Comparison of ENCODE assay signal across 15 cellular contexts in genomic region chr14:58104808-58105207, GRCh38. TPM values are rescaled to one million over a fixed set of nuclear protein-coding genes. Genes with fewer than 3 reads are reported as not detected.
A peak's percentile ranks its signal among the peaks of the same experiment; 100 is the strongest.
DNase-seq lines count a peak whose midpoint lies in the region; ATAC-seq and FAIRE-seq lines count a peak whose summit lies in the region.
"Had no signal": no experiment of that assay in that cellular context is flagged by ENCODE, and none has a peak within 500 bp of the region (broad histone marks: within the 10 kb centered on the region; RNA-seq: fewer than 3 reads in every experiment).

No MANE protein-coding gene starts in this region.

- DNase-seq in NCI-H748 (lab: John Stamatoyannopoulos, UW; ENCODE audit: unreplicated experiment): peak; percentile 33
- DNase-seq in NCI-H748 treated with DMSO at 0.1 percent for 48 hours (lab: John Stamatoyannopoulos, UW): no peak
- DNase-seq in amniotic epithelial cell (ENCODE audit: low read depth): peak; percentile 39
- DNase-seq in glomerular visceral epithelial cell (ENCODE audit: extremely low spot score): peak; percentile 21
- DNase-seq in urothelium cell line (ENCODE audit: low spot score): peak; percentile 37
- DNase-seq in mesendoderm: no peak
- DNase-seq in NCI-H1436 (lab: John Stamatoyannopoulos, UW): no peak
- DNase-seq: activated naive CD4-positive, alpha-beta T cell treated with anti-CD3 and anti-CD28 coated beads, Interleukin-2, amount 10 ng/mL, durations not matched to agents 7 days and 5 days; hypothalamus; MM.1S; NCI-H345; psoas muscle had no signal

- ATAC-seq in HG02884 (IDR thresholded peaks at IDR 0.05; ENCODE audit: unreplicated experiment): no peak
- ATAC-seq: psoas muscle had no signal

- no peak overlapping the region for H4K5ac ChIP-seq in mesendoderm (ENCODE audit: low read length)

- H3K4me2 ChIP-seq in mesendoderm (ENCODE audit: low read length): no peak overlapping the region

- no peak overlapping the region for H3K18ac ChIP-seq in mesendoderm (ENCODE audit: low read length)

- H3K56ac ChIP-seq in mesendoderm (ENCODE audit: low read length): no peak overlapping the region

- no peak overlapping the region for H3K27ac ChIP-seq in mesendoderm (ENCODE audit: low read depth, low read length)
- H3K27ac ChIP-seq: psoas muscle, suprapubic skin had no signal

- H2BK120ac ChIP-seq in mesendoderm (ENCODE audit: low read depth, low read length): no peak overlapping the region

- no peak overlapping the region for H2BK5ac ChIP-seq in mesendoderm (ENCODE audit: low read length)

- H3K79me1 ChIP-seq in mesendoderm (ENCODE audit: low read length): no peaks in the 10 kb centered on the region

- no peaks in the 10 kb centered on the region for H3K79me2 ChIP-seq in mesendoderm (ENCODE audit: control insufficient read depth, insufficient read depth, low read length)

- H3K23ac ChIP-seq in mesendoderm (ENCODE audit: low read length): no peak overlapping the region

- no peak for FAIRE-seq in urothelium cell line (lab: Jason Lieb, UNC)
- FAIRE-seq: A204.1 had no signal

- no peak overlapping the region for H3K4me3 ChIP-seq in mesendoderm (ENCODE audit: low read length)
- H3K4me3 ChIP-seq: psoas muscle, suprapubic skin had no signal

- H2AK5ac ChIP-seq in mesendoderm (ENCODE audit: low read length): no peak overlapping the region

- no peaks in the 10 kb centered on the region for H3K36me3 ChIP-seq in mesendoderm (ENCODE audit: control insufficient read depth, insufficient read depth, low read length)
- H3K36me3 ChIP-seq: suprapubic skin had no signal

- H3K4ac ChIP-seq in mesendoderm (ENCODE audit: low read depth, low read length): no peak overlapping the region

- H3K9ac ChIP-seq in mesendoderm (ENCODE audit: low read length): no peak overlapping the region

- WGBS in mesendoderm (ENCODE audit: extremely low coverage, insufficient coverage, low lambda C conversion rate): no CpG with 5 or more reads among the region's 2 CpGs

- no peak overlapping the region for H4K8ac ChIP-seq in mesendoderm (ENCODE audit: low read depth, low read length)

- H3K27me3 ChIP-seq in mesendoderm (ENCODE audit: insufficient read depth, low read length, poor library complexity): no peaks in the 10 kb centered on the region
- H3K27me3 ChIP-seq: suprapubic skin had no signal

- no peak overlapping the region for H2BK15ac ChIP-seq in mesendoderm (replicated peaks; ENCODE audit: low read depth)

- peaks cover 3% of the 10 kb centered on the region for H3K4me1 ChIP-seq in mesendoderm (ENCODE audit: control insufficient read depth, low read depth, low read length)
- H3K4me1 ChIP-seq: psoas muscle, suprapubic skin had no signal

RNA-seq across cellular contexts. Expression of gene ARMH4, which starts 47.2 kb away (rescaled TPM):
- 3.8 TPM for polyA plus RNA-seq in mesendoderm (2013, experiment 1 of 2)
- polyA plus RNA-seq in mesendoderm (2013, experiment 2 of 2): 3.5 TPM

Comparison
In these comparisons a context has a peak if more than half of its experiments do, and no peak if none do; other contexts are left out.
1. DNase-seq: peak in NCI-H748 (single experiment), amniotic epithelial cell (single experiment), glomerular visceral epithelial cell (single experiment) and urothelium cell line (single experiment); none in NCI-H748 treated with DMSO at 0.1 percent for 48 hours (single experiment), mesendoderm (single experiment) and NCI-H1436 (single experiment).